ENCODE assay signal across 1 cellular context in the genomic region with DNA sequence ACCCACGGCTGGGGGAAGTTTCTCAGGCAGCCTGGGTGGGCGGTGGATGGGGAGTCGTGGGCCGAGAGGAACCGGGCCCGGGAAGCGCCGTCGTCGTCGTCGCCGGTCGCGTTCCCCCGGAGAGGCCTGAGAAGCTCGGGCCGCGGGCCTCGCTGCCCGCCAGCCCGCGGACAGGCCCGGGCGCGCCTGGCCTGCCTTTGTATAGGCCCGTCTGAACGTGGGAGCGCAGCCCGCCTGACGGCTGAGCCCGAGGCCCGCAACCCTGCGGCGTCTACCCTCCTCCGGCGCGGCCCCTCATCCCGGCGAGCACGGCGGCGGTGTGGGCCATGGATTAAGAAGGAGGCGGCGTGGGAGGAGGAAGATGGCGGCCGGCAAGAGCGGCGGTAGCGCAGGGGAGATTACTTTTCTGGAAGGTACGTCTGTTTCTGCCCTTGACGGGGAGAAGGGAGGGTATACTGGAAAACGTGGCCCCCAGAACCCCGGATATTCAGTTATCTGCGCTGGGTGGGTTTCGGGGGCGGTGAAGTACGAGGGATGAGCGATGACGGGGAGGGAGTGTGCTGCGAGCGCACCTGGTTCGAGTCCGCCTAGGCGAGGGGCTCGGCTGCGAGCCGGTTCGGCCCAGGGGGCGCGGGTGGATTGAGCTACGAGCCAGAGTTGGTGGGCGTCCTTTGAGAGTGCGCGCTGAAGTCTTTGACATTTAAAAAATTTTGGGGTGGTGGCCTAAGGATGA.
A peak's percentile ranks its signal among the peaks of the same experiment; 100 is the strongest.
TF ChIP-seq lines count a peak whose summit lies in the region.

No MANE protein-coding gene starts in this region.

TF ChIP-seq in HepG2, 621 proteins besides CTCF, POLR2A, EP300 and RAD21 (continued from another document and continues in another):
- TF ChIP-seq, protein P1, sequence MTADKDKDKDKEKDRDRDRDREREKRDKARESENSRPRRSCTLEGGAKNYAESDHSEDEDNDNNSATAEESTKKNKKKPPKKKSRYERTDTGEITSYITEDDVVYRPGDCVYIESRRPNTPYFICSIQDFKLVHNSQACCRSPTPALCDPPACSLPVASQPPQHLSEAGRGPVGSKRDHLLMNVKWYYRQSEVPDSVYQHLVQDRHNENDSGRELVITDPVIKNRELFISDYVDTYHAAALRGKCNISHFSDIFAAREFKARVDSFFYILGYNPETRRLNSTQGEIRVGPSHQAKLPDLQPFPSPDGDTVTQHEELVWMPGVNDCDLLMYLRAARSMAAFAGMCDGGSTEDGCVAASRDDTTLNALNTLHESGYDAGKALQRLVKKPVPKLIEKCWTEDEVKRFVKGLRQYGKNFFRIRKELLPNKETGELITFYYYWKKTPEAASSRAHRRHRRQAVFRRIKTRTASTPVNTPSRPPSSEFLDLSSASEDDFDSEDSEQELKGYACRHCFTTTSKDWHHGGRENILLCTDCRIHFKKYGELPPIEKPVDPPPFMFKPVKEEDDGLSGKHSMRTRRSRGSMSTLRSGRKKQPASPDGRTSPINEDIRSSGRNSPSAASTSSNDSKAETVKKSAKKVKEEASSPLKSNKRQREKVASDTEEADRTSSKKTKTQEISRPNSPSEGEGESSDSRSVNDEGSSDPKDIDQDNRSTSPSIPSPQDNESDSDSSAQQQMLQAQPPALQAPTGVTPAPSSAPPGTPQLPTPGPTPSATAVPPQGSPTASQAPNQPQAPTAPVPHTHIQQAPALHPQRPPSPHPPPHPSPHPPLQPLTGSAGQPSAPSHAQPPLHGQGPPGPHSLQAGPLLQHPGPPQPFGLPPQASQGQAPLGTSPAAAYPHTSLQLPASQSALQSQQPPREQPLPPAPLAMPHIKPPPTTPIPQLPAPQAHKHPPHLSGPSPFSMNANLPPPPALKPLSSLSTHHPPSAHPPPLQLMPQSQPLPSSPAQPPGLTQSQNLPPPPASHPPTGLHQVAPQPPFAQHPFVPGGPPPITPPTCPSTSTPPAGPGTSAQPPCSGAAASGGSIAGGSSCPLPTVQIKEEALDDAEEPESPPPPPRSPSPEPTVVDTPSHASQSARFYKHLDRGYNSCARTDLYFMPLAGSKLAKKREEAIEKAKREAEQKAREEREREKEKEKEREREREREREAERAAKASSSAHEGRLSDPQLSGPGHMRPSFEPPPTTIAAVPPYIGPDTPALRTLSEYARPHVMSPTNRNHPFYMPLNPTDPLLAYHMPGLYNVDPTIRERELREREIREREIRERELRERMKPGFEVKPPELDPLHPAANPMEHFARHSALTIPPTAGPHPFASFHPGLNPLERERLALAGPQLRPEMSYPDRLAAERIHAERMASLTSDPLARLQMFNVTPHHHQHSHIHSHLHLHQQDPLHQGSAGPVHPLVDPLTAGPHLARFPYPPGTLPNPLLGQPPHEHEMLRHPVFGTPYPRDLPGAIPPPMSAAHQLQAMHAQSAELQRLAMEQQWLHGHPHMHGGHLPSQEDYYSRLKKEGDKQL (CRISPR knock-in tag; IDR thresholded peaks at IDR 0.05; ENCODE audit: low read depth): no peak
- TF ChIP-seq ZNF737 (CRISPR knock-in tag; IDR thresholded peaks at IDR 0.05; ENCODE audit: borderline replicate concordance) (no peak), ZBTB21 (CRISPR knock-in tag; IDR thresholded peaks at IDR 0.05) (no peak), JUN (CRISPR knock-in tag; IDR thresholded peaks at IDR 0.05) (no peak), SRSF9 (IDR thresholded peaks at IDR 0.05; ENCODE audit: borderline replicate concordance, insufficient read depth, low read depth, low read length, poor library complexity, severe bottlenecking) (no peak), NFE2L2 (IDR thresholded peaks at IDR 0.05; ENCODE audit: low read length) (no peak), ZNF12 (CRISPR knock-in tag; IDR thresholded peaks at IDR 0.05) (no peak), TSC22D2 (CRISPR knock-in tag; IDR thresholded peaks at IDR 0.05; ENCODE audit: borderline replicate concordance) (no peak), ZNF468 (CRISPR knock-in tag; IDR thresholded peaks at IDR 0.05) (peak; percentile 98), ZNF30 (CRISPR knock-in tag; IDR thresholded peaks at IDR 0.05) (no peak), PRMT3 (CRISPR knock-in tag; IDR thresholded peaks at IDR 0.05; ENCODE audit: borderline replicate concordance, low read depth) (no peak), HDAC2 (CRISPR knock-in tag; IDR thresholded peaks at IDR 0.05) (0 out of 2 replicates have a peak, but pooled peaks have one; percentile 6), NFATC3 (CRISPR knock-in tag; IDR thresholded peaks at IDR 0.05) (no peak), KDM1A (CRISPR knock-in tag; IDR thresholded peaks at IDR 0.05) (0 out of 2 replicates have a peak, but pooled peaks have one; percentile 3), EEA1 (CRISPR knock-in tag; IDR thresholded peaks at IDR 0.05; ENCODE audit: borderline replicate concordance) (peak; percentile 16; the same call in 1 of the 2 replicates), ZNF510 (CRISPR knock-in tag; IDR thresholded peaks at IDR 0.05; ENCODE audit: low read depth) (no peak), NFYB (CRISPR knock-in tag; IDR thresholded peaks at IDR 0.05) (no peak), DMAP1 (CRISPR knock-in tag; IDR thresholded peaks at IDR 0.05) (peak; percentile 80), MTA3 (CRISPR knock-in tag; IDR thresholded peaks at IDR 0.05) (no peak), CBX1 (IDR thresholded peaks at IDR 0.05; ENCODE audit: low read depth) (peak; percentile 6), SP2 (CRISPR knock-in tag; IDR thresholded peaks at IDR 0.05) (no peak; the same call in 1 of the 2 replicates), ZNF274 (CRISPR knock-in tag; IDR thresholded peaks at IDR 0.05) (peak; percentile 88), ZNF75D (CRISPR knock-in tag; IDR thresholded peaks at IDR 0.05; ENCODE audit: borderline replicate concordance) (no peak), ATAD3A (CRISPR knock-in tag; IDR thresholded peaks at IDR 0.05) (no peak), ZSCAN20 (CRISPR knock-in tag; IDR thresholded peaks at IDR 0.05; ENCODE audit: borderline replicate concordance) (peak; percentile 47; the same call in 1 of the 2 replicates), PHF20 (CRISPR knock-in tag; IDR thresholded peaks at IDR 0.05) (peak; percentile 37; the same call in 1 of the 2 replicates), ZSCAN22 (CRISPR knock-in tag; IDR thresholded peaks at IDR 0.05) (no peak)
- TF ChIP-seq, protein P2, sequence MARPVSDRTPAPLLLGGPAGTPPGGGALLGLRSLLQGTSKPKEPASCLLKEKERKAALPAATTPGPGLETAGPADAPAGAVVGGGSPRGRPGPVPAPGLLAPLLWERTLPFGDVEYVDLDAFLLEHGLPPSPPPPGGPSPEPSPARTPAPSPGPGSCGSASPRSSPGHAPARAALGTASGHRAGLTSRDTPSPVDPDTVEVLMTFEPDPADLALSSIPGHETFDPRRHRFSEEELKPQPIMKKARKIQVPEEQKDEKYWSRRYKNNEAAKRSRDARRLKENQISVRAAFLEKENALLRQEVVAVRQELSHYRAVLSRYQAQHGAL (CRISPR knock-in tag; IDR thresholded peaks at IDR 0.05; ENCODE audit: not compliant biosample characterization): no peak
- TF ChIP-seq, protein P3, sequence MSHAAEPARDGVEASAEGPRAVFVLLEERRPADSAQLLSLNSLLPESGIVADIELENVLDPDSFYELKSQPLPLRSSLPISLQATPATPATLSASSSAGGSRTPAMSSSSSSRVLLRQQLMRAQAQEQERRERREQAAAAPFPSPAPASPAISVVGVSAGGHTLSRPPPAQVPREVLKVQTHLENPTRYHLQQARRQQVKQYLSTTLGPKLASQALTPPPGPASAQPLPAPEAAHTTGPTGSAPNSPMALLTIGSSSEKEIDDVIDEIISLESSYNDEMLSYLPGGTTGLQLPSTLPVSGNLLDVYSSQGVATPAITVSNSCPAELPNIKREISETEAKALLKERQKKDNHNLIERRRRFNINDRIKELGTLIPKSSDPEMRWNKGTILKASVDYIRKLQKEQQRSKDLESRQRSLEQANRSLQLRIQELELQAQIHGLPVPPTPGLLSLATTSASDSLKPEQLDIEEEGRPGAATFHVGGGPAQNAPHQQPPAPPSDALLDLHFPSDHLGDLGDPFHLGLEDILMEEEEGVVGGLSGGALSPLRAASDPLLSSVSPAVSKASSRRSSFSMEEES (CRISPR knock-in tag; IDR thresholded peaks at IDR 0.05): no peak
- TF ChIP-seq, protein P4, sequence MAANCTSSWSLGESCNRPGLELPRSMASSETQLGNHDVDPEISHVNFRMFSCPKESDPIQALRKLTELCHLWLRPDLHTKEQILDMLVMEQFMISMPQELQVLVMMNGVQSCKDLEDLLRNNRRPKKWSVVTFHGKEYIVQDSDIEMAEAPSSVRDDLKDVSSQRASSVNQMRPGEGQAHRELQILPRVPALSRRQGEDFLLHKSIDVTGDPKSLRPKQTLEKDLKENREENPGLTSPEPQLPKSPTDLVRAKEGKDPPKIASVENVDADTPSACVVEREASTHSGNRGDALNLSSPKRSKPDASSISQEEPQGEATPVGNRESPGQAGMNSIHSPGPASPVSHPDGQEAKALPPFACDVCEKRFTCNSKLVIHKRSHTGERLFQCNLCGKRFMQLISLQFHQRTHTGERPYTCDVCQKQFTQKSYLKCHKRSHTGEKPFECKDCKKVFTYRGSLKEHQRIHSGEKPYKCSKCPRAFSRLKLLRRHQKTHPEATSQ (CRISPR knock-in tag; IDR thresholded peaks at IDR 0.05; ENCODE audit: borderline replicate concordance): no peak
- TF ChIP-seq, protein P5, sequence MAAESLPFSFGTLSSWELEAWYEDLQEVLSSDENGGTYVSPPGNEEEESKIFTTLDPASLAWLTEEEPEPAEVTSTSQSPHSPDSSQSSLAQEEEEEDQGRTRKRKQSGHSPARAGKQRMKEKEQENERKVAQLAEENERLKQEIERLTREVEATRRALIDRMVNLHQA (CRISPR knock-in tag; IDR thresholded peaks at IDR 0.05): no peak
- TF ChIP-seq, protein P6, sequence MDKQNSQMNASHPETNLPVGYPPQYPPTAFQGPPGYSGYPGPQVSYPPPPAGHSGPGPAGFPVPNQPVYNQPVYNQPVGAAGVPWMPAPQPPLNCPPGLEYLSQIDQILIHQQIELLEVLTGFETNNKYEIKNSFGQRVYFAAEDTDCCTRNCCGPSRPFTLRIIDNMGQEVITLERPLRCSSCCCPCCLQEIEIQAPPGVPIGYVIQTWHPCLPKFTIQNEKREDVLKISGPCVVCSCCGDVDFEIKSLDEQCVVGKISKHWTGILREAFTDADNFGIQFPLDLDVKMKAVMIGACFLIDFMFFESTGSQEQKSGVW (CRISPR knock-in tag; IDR thresholded peaks at IDR 0.05; ENCODE audit: borderline replicate concordance): 0 out of 2 replicates have a peak, but pooled peaks have one; percentile 20
- TF ChIP-seq, protein P7, sequence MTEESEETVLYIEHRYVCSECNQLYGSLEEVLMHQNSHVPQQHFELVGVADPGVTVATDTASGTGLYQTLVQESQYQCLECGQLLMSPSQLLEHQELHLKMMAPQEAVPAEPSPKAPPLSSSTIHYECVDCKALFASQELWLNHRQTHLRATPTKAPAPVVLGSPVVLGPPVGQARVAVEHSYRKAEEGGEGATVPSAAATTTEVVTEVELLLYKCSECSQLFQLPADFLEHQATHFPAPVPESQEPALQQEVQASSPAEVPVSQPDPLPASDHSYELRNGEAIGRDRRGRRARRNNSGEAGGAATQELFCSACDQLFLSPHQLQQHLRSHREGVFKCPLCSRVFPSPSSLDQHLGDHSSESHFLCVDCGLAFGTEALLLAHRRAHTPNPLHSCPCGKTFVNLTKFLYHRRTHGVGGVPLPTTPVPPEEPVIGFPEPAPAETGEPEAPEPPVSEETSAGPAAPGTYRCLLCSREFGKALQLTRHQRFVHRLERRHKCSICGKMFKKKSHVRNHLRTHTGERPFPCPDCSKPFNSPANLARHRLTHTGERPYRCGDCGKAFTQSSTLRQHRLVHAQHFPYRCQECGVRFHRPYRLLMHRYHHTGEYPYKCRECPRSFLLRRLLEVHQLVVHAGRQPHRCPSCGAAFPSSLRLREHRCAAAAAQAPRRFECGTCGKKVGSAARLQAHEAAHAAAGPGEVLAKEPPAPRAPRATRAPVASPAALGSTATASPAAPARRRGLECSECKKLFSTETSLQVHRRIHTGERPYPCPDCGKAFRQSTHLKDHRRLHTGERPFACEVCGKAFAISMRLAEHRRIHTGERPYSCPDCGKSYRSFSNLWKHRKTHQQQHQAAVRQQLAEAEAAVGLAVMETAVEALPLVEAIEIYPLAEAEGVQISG (CRISPR knock-in tag; IDR thresholded peaks at IDR 0.05): peak; percentile 55; the same call in 1 of the 2 replicates
- TF ChIP-seq, protein P8, sequence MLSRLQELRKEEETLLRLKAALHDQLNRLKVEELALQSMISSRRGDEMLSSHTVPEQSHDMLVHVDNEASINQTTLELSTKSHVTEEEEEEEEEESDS (CRISPR knock-in tag; IDR thresholded peaks at IDR 0.05; ENCODE audit: borderline replicate concordance): no peak
- TF ChIP-seq, protein P9, sequence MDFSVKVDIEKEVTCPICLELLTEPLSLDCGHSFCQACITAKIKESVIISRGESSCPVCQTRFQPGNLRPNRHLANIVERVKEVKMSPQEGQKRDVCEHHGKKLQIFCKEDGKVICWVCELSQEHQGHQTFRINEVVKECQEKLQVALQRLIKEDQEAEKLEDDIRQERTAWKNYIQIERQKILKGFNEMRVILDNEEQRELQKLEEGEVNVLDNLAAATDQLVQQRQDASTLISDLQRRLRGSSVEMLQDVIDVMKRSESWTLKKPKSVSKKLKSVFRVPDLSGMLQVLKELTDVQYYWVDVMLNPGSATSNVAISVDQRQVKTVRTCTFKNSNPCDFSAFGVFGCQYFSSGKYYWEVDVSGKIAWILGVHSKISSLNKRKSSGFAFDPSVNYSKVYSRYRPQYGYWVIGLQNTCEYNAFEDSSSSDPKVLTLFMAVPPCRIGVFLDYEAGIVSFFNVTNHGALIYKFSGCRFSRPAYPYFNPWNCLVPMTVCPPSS (IDR thresholded peaks at IDR 0.05): no peak
- TF ChIP-seq, protein P10, sequence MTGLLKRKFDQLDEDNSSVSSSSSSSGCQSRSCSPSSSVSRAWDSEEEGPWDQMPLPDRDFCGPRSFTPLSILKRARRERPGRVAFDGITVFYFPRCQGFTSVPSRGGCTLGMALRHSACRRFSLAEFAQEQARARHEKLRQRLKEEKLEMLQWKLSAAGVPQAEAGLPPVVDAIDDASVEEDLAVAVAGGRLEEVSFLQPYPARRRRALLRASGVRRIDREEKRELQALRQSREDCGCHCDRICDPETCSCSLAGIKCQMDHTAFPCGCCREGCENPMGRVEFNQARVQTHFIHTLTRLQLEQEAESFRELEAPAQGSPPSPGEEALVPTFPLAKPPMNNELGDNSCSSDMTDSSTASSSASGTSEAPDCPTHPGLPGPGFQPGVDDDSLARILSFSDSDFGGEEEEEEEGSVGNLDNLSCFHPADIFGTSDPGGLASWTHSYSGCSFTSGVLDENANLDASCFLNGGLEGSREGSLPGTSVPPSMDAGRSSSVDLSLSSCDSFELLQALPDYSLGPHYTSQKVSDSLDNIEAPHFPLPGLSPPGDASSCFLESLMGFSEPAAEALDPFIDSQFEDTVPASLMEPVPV (CRISPR knock-in tag; IDR thresholded peaks at IDR 0.05): peak; percentile 74
- TF ChIP-seq, protein P11, sequence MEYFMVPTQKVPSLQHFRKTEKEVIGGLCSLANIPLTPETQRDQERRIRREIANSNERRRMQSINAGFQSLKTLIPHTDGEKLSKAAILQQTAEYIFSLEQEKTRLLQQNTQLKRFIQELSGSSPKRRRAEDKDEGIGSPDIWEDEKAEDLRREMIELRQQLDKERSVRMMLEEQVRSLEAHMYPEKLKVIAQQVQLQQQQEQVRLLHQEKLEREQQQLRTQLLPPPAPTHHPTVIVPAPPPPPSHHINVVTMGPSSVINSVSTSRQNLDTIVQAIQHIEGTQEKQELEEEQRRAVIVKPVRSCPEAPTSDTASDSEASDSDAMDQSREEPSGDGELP (IDR thresholded peaks at IDR 0.05; ENCODE audit: borderline replicate concordance, low read depth): no peak
